8 cellular contexts compared by ENCODE assay signal in genomic region chr17:16516594-16517018, GRCh38. TPM values are rescaled to one million over a fixed set of nuclear protein-coding genes. Genes with fewer than 3 reads are reported as not detected.
DNase-seq lines count a peak whose midpoint lies in the region; ATAC-seq and TF ChIP-seq lines count a peak whose summit lies in the region.

No MANE protein-coding gene starts in this region.

- peak overlapping the region in 1 of 7 donors; percentile 14 for H3K27ac Mint-ChIP-seq in CD14-positive monocyte

- POLR2A ChIA-PET in PC-9 (lab: Charles Lee; ENCODE audit: unreplicated experiment): no interaction called here

- H3K27ac ChIP-seq in PC-9: no peak overlapping the region

- peak overlapping the region; percentile 68 for H3K4me2 ChIP-seq in PC-9

- H4K20me1 ChIP-seq in PC-9 (ENCODE audit: insufficient read depth): no peaks in the 10 kb centered on the region

- H3K4me3 Mint-ChIP-seq in CD14-positive monocyte: peak overlapping the region in 1 of 2 donors; percentile 72

- H3K4me1 Mint-ChIP-seq in CD14-positive monocyte: peaks cover 64% of the 10 kb centered on the region

- H3K36me3 ChIP-seq in PC-9 (ENCODE audit: low read depth): no peaks in the 10 kb centered on the region

- CTCF ChIA-PET in PC-9 (lab: Charles Lee): interaction anchor here (0.7 kb wide), 2 partner anchors 153 to 572 kb away, joined by 3 to 4 read pairs; partner anchors contain the start of gene ADORA2B

- H3F3A ChIP-seq in PC-9 (ENCODE audit: insufficient read depth, low read depth): peaks cover 4% of the 10 kb centered on the region; the same call in 1 of the 2 replicates

- no peaks in the 10 kb centered on the region for H3K27me3 ChIP-seq in PC-9 (ENCODE audit: insufficient read depth, low read depth)

- intact Hi-C loops in PC-9 (cut with micrococcal nuclease; ENCODE audit: unreplicated experiment) (no loop called here), CD14-positive monocyte (cut with micrococcal nuclease) (loop anchor here in 1 of 2 donors (10.0 kb wide), 1 partner anchor 132 kb away; the partner anchor contains the start of gene UBB), lower leg skin (cut with DNase I; ENCODE audit: low total_unique reads) (no loop called here)

- no peaks in the 10 kb centered on the region for H3K79me2 ChIP-seq in PC-9 (ENCODE audit: low read depth)

- peaks cover 14% of the 10 kb centered on the region for H3K4me1 ChIP-seq in PC-9 (replicated peaks; ENCODE audit: insufficient read depth)

- H3K36me3 Mint-ChIP-seq in CD14-positive monocyte: no peaks in the 10 kb centered on the region

- H3K27me3 Mint-ChIP-seq in CD14-positive monocyte (ENCODE audit: low read depth in 3 of 3): peaks cover 9 to 15% (median 12%) of the 10 kb centered on the region in 3 donors

- no TSS peak for BruUV-seq in PC-9 (replicated peaks; lab: Mats Ljungman, UMichigan)

- ATAC-seq in GM19467 (IDR thresholded peaks at IDR 0.05; ENCODE audit: unreplicated experiment): no peak

- no peaks in the 10 kb centered on the region for H3K9me3 ChIP-seq in PC-9 (ENCODE audit: insufficient read depth, low read depth)

- no peak for TF ChIP-seq POLR2A in lower leg skin (IDR thresholded peaks at IDR 0.05)

- no peak for TF ChIP-seq CTCF in PC-9 (conservative IDR thresholded peaks at IDR 0.05)
- no peak for TF ChIP-seq CTCF in fibroblast of mammary gland (conservative IDR thresholded peaks at IDR 0.05; ENCODE audit: control insufficient read depth, insufficient read depth, low read depth, low read length)
- no peak for TF ChIP-seq CTCF in CD14-positive monocyte (IDR thresholded peaks at IDR 0.05)
- TF ChIP-seq CTCF in lower leg skin (IDR thresholded peaks at IDR 0.05): no peak

- DNase-seq in GM03348 (ENCODE audit: low spot score) (peak; percentile 79), PC-9 (peak in 1 of 2 experiments; percentile 44), fibroblast of mammary gland (ENCODE audit: low read depth) (peak; percentile 76), putamen (ENCODE audit: low spot score) (peak; percentile 70), CD14-positive monocyte (ENCODE audit: low spot score) (no peak), lower leg skin (ENCODE audit: low spot score in 2 of 2) (no peak), NCI-H446 treated with DMSO at 0.1 percent for 48 hours (lab: John Stamatoyannopoulos, UW) (no peak)

- no peaks in the 10 kb centered on the region for H3K9me2 ChIP-seq in PC-9 (ENCODE audit: insufficient read depth)

- WGBS in lower leg skin, 2 donors: 3 to 11% methylated on average over 16 of the region's 16 CpGs

- peaks cover 0 to 11% (median 0%) of the 10 kb centered on the region in 7 donors for H3K9me3 Mint-ChIP-seq in CD14-positive monocyte

- H2AFZ ChIP-seq in PC-9: no peak overlapping the region

- H3K4me3 ChIP-seq in PC-9 (no peak overlapping the region; the same call in 1 of the 2 replicates), fibroblast of mammary gland (ENCODE audit: control insufficient read depth, low read depth, low read length) (no peak overlapping the region), lower leg skin (ENCODE audit: low read depth, poor library complexity, severe bottlenecking) (no peak overlapping the region)

RNA-seq across cellular contexts. Expression of gene LRRC75A, which starts 24.6 kb away (rescaled TPM):
- total RNA-seq in PC-9 (2021) (14.0 and 15.8 TPM in 2 replicates), lower leg skin (1 to 10 TPM in 2 of 4 donors, under 1 TPM in 2; 0.74 to 1.6 (median 0.99) TPM)
- 1 to 10 TPM; 1.0 to 1.4 TPM for polyA plus RNA-seq in CD14-positive monocyte

RNA-seq across cellular contexts. Expression of gene ZNF287, which starts 52.4 kb away (rescaled TPM):
- total RNA-seq in PC-9 (2021): 4.3 and 4.5 TPM in 2 replicates
- polyA plus RNA-seq in CD14-positive monocyte: under 1 TPM in 1 of 2 donors, not detected in 1; 0.53 TPM
- 10 to 100 TPM in 1 of 4 donors, 1 to 10 TPM in 3; 3.9 to 11.8 (median 5.8) TPM for total RNA-seq in lower leg skin

Comparison
In these comparisons a context has a peak if more than half of its experiments do, and no peak if none do; other contexts are left out.
1. DNase-seq: peak in GM03348 (single experiment), fibroblast of mammary gland (single experiment) and putamen (single experiment); none in CD14-positive monocyte (single experiment), lower leg skin (0 of 2) and NCI-H446 treated with DMSO at 0.1 percent for 48 hours (single experiment).